Comparison of ENCODE assay signal across 1 cellular context in the genomic region with DNA sequence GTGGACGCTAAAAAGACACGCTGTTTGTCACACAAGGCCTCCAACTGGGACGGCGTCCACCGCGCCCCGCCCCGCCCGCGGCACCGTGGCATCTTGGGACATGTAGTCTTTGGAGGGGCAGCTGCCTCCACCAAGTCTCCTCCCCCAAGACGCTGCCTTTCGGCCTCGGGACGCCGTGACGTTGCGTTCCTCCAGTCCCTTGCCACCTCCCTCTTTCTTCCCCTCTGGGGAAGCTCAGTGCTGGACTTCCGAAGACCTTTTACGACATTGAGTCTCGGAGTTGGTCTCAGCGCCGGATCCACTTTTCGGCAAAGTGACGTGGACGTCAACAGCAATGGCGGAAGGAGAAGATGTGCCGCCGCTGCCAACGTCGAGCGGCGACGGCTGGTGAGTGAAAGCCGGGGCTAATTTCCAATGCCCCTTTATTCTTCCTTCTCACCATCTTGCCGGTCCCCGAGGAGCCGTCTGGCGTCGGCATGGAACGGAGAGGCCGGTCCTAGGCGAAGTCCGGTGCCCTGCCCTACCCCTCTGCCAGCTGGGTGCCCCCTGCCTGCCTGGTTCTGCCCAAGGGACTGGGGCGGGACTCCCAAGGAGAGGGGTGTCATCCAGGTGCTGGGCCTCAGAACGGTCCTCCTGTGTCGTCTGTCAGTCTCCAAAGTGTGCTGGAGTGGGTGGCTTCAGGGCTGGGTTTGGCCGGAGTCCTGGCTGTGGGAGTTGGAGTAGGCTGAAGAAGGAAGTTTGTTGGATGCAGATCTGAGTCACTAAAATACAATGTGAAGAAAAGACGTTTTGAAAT.
TF ChIP-seq lines count a peak whose summit lies in the region.

TBC1D23 (plus strand) TSS at position 308 of the 796 bp plus-strand sequence; CDS start at position 335, 27 bp downstream.

TF ChIP-seq in HepG2, 621 proteins besides CTCF, POLR2A, EP300 and RAD21 (continued from another document and continues in another):
- TF ChIP-seq ZNF281 (CRISPR knock-in tag; IDR thresholded peaks at IDR 0.05; ENCODE audit: borderline replicate concordance) (peak; percentile 12; the same call in 1 of the 2 replicates), DR1 (CRISPR knock-in tag; IDR thresholded peaks at IDR 0.05) (peak; percentile 92), PAX8 (CRISPR knock-in tag; IDR thresholded peaks at IDR 0.05; ENCODE audit: borderline replicate concordance) (peak; percentile 43; the same call in 1 of the 2 replicates), KAT7 (CRISPR knock-in tag; IDR thresholded peaks at IDR 0.05; ENCODE audit: borderline replicate concordance) (no peak; the same call in 1 of the 2 replicates), ZNF30 (CRISPR knock-in tag; IDR thresholded peaks at IDR 0.05) (no peak), FOXK2 (IDR thresholded peaks at IDR 0.05) (peak; percentile 87), SNAPC2 (CRISPR knock-in tag; IDR thresholded peaks at IDR 0.05) (0 out of 2 replicates have a peak, but pooled peaks have one; percentile 6), ZNF256 (CRISPR knock-in tag; conservative IDR thresholded peaks at IDR 0.05) (0 out of 2 replicates have a peak, but pooled peaks have one; percentile 35), MXD1 (CRISPR knock-in tag; IDR thresholded peaks at IDR 0.05) (peak; percentile 82), SNAI1 (CRISPR knock-in tag; IDR thresholded peaks at IDR 0.05; ENCODE audit: borderline replicate concordance) (0 out of 2 replicates have a peak, but pooled peaks have one; percentile 76), MED8 (CRISPR knock-in tag; IDR thresholded peaks at IDR 0.05; ENCODE audit: insufficient replicate concordance) (peak; percentile 92), ZNF317 (CRISPR knock-in tag; IDR thresholded peaks at IDR 0.05) (peak; percentile 93), ZNF280B (CRISPR knock-in tag; IDR thresholded peaks at IDR 0.05; ENCODE audit: borderline replicate concordance) (peak; percentile 88; the same call in 1 of the 2 replicates), ZBTB7B (CRISPR knock-in tag; IDR thresholded peaks at IDR 0.05) (peak; percentile 4; the same call in 1 of the 2 replicates), ZNF20 (CRISPR knock-in tag; IDR thresholded peaks at IDR 0.05) (0 out of 2 replicates have a peak, but pooled peaks have one; percentile 39), FOXM1 (CRISPR knock-in tag; IDR thresholded peaks at IDR 0.05) (no peak), ZBTB1 (CRISPR knock-in tag; IDR thresholded peaks at IDR 0.05; ENCODE audit: borderline replicate concordance) (no peak), SAP130 (CRISPR knock-in tag; IDR thresholded peaks at IDR 0.05; ENCODE audit: low read depth) (peak; percentile 77), SOX6 (IDR thresholded peaks at IDR 0.05) (no peak), SOX6 (CRISPR knock-in tag; IDR thresholded peaks at IDR 0.05) (peak; percentile 67), SRSF9 (IDR thresholded peaks at IDR 0.05; ENCODE audit: borderline replicate concordance, insufficient read depth, low read depth, low read length, poor library complexity, severe bottlenecking) (no peak), SAFB2 (CRISPR knock-in tag; IDR thresholded peaks at IDR 0.05; ENCODE audit: borderline replicate concordance, low read depth) (no peak), ZNF572 (CRISPR knock-in tag; IDR thresholded peaks at IDR 0.05) (0 out of 2 replicates have a peak, but pooled peaks have one; percentile 57), ZNF782 (CRISPR knock-in tag; IDR thresholded peaks at IDR 0.05; ENCODE audit: borderline replicate concordance) (peak; percentile 81; the same call in 1 of the 2 replicates), ZZZ3 (CRISPR knock-in tag; IDR thresholded peaks at IDR 0.05; ENCODE audit: borderline replicate concordance) (peak; percentile 37; the same call in 1 of the 2 replicates), NR2C2 (CRISPR knock-in tag; IDR thresholded peaks at IDR 0.05; ENCODE audit: borderline replicate concordance) (peak; percentile 84), ZNF691 (CRISPR knock-in tag; IDR thresholded peaks at IDR 0.05; ENCODE audit: borderline replicate concordance, low read depth) (peak; percentile 20; the same call in 1 of the 2 replicates), KLF15 (CRISPR knock-in tag; IDR thresholded peaks at IDR 0.05; ENCODE audit: borderline replicate concordance) (peak; percentile 90; the same call in 1 of the 2 replicates), FOXK1 (CRISPR knock-in tag; IDR thresholded peaks at IDR 0.05; ENCODE audit: borderline replicate concordance, low read depth) (peak; percentile 97; the same call in 1 of the 2 replicates), RARG (CRISPR knock-in tag; IDR thresholded peaks at IDR 0.05; ENCODE audit: low read depth) (peak; percentile 46; the same call in 1 of the 2 replicates), RFXANK (CRISPR knock-in tag; IDR thresholded peaks at IDR 0.05) (0 out of 2 replicates have a peak, but pooled peaks have one; percentile 62), ZSCAN21 (CRISPR knock-in tag; IDR thresholded peaks at IDR 0.05; ENCODE audit: borderline replicate concordance) (0 out of 2 replicates have a peak, but pooled peaks have one; percentile 25), MNT (IDR thresholded peaks at IDR 0.05) (0 out of 2 replicates have a peak, but pooled peaks have one; percentile 15), IKZF5 (CRISPR knock-in tag; IDR thresholded peaks at IDR 0.05) (peak; percentile 55; the same call in 1 of the 2 replicates), SATB2 (CRISPR knock-in tag; IDR thresholded peaks at IDR 0.05) (0 out of 2 replicates have a peak, but pooled peaks have one; percentile 46), ZNF547 (CRISPR knock-in tag; IDR thresholded peaks at IDR 0.05) (peak; percentile 62; the same call in 1 of the 2 replicates), MEIS1 (CRISPR knock-in tag; IDR thresholded peaks at IDR 0.05; ENCODE audit: borderline replicate concordance) (peak; percentile 90; the same call in 1 of the 2 replicates), BRD4 (CRISPR knock-in tag; IDR thresholded peaks at IDR 0.05) (peak; percentile 63; the same call in 1 of the 2 replicates), ZNF670 (CRISPR knock-in tag; IDR thresholded peaks at IDR 0.05; ENCODE audit: borderline replicate concordance) (peak; percentile 79; the same call in 1 of the 2 replicates), SKI (IDR thresholded peaks at IDR 0.05; ENCODE audit: partially characterized antibody) (peak; percentile 43)
- TF ChIP-seq, protein P1, sequence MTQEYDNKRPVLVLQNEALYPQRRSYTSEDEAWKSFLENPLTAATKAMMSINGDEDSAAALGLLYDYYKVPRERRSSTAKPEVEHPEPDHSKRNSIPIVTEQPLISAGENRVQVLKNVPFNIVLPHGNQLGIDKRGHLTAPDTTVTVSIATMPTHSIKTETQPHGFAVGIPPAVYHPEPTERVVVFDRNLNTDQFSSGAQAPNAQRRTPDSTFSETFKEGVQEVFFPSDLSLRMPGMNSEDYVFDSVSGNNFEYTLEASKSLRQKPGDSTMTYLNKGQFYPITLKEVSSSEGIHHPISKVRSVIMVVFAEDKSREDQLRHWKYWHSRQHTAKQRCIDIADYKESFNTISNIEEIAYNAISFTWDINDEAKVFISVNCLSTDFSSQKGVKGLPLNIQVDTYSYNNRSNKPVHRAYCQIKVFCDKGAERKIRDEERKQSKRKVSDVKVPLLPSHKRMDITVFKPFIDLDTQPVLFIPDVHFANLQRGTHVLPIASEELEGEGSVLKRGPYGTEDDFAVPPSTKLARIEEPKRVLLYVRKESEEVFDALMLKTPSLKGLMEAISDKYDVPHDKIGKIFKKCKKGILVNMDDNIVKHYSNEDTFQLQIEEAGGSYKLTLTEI (CRISPR knock-in tag; conservative IDR thresholded peaks at IDR 0.05) = no peak
- TF ChIP-seq, protein P2, sequence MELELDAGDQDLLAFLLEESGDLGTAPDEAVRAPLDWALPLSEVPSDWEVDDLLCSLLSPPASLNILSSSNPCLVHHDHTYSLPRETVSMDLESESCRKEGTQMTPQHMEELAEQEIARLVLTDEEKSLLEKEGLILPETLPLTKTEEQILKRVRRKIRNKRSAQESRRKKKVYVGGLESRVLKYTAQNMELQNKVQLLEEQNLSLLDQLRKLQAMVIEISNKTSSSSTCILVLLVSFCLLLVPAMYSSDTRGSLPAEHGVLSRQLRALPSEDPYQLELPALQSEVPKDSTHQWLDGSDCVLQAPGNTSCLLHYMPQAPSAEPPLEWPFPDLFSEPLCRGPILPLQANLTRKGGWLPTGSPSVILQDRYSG (CRISPR knock-in tag; IDR thresholded peaks at IDR 0.05) = 0 out of 2 replicates have a peak, but pooled peaks have one; percentile 87
- TF ChIP-seq, protein P3, sequence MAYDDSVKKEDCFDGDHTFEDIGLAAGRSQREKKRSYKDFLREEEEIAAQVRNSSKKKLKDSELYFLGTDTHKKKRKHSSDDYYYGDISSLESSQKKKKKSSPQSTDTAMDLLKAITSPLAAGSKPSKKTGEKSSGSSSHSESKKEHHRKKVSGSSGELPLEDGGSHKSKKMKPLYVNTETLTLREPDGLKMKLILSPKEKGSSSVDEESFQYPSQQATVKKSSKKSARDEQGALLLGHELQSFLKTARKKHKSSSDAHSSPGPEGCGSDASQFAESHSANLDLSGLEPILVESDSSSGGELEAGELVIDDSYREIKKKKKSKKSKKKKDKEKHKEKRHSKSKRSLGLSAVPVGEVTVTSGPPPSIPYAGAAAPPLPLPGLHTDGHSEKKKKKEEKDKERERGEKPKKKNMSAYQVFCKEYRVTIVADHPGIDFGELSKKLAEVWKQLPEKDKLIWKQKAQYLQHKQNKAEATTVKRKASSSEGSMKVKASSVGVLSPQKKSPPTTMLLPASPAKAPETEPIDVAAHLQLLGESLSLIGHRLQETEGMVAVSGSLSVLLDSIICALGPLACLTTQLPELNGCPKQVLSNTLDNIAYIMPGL (CRISPR knock-in tag; IDR thresholded peaks at IDR 0.05; ENCODE audit: borderline replicate concordance in 1 of 2, low read depth in 1 of 2) = peak; percentile 78 to 87; a peak in 3 of 4 replicates
- TF ChIP-seq, protein P4, sequence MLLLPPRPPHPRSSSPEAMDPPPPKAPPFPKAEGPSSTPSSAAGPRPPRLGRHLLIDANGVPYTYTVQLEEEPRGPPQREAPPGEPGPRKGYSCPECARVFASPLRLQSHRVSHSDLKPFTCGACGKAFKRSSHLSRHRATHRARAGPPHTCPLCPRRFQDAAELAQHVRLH (CRISPR knock-in tag; IDR thresholded peaks at IDR 0.05; ENCODE audit: borderline replicate concordance, low read depth) = peak; percentile 13; the same call in 1 of the 2 replicates
